ENCODE assay signal across 23 cellular contexts in genomic region chr22:23153994-23154393, GRCh38. TPM values are rescaled to one million over a fixed set of nuclear protein-coding genes. Genes with fewer than 3 reads are reported as not detected.
A peak's percentile ranks its signal among the peaks of the same experiment; 100 is the strongest.
DNase-seq lines count a peak whose midpoint lies in the region; ATAC-seq, FAIRE-seq and TF ChIP-seq lines count a peak whose summit lies in the region.
"Had no signal": no experiment of that assay in that cellular context is flagged by ENCODE, and none has a peak within 500 bp of the region (broad histone marks: within the 10 kb centered on the region; RNA-seq: fewer than 3 reads in every experiment).

No MANE protein-coding gene starts in this region.

- H2AFZ ChIP-seq in HepG2 (ENCODE audit: low read length) (no peak overlapping the region), mesenchymal stem cell (ENCODE audit: low read depth, low read length) (no peak overlapping the region)

- no TSS peak for BruUV-seq in HepG2 (replicated peaks; lab: Mats Ljungman, UMichigan)

- peaks cover 26% of the 10 kb centered on the region for H3K4me1 Mint-ChIP-seq in central memory CD8-positive, alpha-beta T cell
- H3K4me1 Mint-ChIP-seq in naive thymus-derived CD8-positive, alpha-beta T cell, result peaks cover 10 to 32% (median 21%) of the 10 kb centered on the region in 4 donors

- CTCF ChIA-PET in HepG2 (lab: Yijun Ruan, JAX; ENCODE audit: low intra/inter-chr PET ratio, low total read pairs), result no interaction called here

- 43% methylated on average over 7 of the region's 7 CpGs for WGBS in HepG2 (ENCODE audit: low lambda C conversion rate)
- 84% methylated on average over 6 of the region's 7 CpGs for WGBS in right lobe of liver (ENCODE audit: insufficient coverage, low coverage, low lambda C conversion rate, missing lambda C conversion rate)
- WGBS in mesenchymal stem cell, result 74% methylated on average over 6 of the region's 7 CpGs

- TF ChIP-seq POLR2A in HepG2 (IDR thresholded peaks at IDR 0.05; ENCODE audit: insufficient read depth in 1 of 2, low read depth in 2 of 2, low read length in 2 of 2) (no peak), right lobe of liver (IDR thresholded peaks at IDR 0.05) (no peak)

- H3K4ac ChIP-seq in mesenchymal stem cell (ENCODE audit: low read depth in 1 of 2, low read length in 2 of 2), result no peak overlapping the region

- no peaks in the 10 kb centered on the region for H3K79me1 ChIP-seq in mesenchymal stem cell (replicated peaks; ENCODE audit: low read length, poor library complexity, severe bottlenecking)

- DNase-seq in HepG2 (ENCODE audit: low spot score) (no peak), right lobe of liver (no peak), foreskin fibroblast (no peak), mesenchymal stem cell (no peak)
- no peak for DNase-seq in central memory CD8-positive, alpha-beta T cell (ENCODE audit: low spot score in 2 of 2)
- no peak for DNase-seq in naive thymus-derived CD8-positive, alpha-beta T cell
- no peak for DNase-seq in stimulated activated CD4-positive, alpha-beta T cell treated with anti-CD3 and anti-CD28 coated beads, Interleukin-15, amount 100 ng/mL, for 24 hours
- DNase-seq: DMS79 treated with DMSO at 0.1 percent for 48 hours, HFFc6, NCI-H1417, NCI-H187, NCI-H2227 treated with DMSO at 0.1 percent for 48 hours, NCI-H510A treated with DMSO at 0.1 percent for 48 hours, NCI-H774, PC-3, RPMI8226, SIG-M5 had no signal

- no peak overlapping the region for H2BK5ac ChIP-seq in mesenchymal stem cell (ENCODE audit: low read depth, low read length, poor library complexity, severe bottlenecking)

- no peaks in the 10 kb centered on the region for H3K9me3 ChIP-seq in HepG2 (ENCODE audit: low read length)
- no peaks in the 10 kb centered on the region for H3K9me3 ChIP-seq in right lobe of liver
- H3K9me3 ChIP-seq in mesenchymal stem cell (ENCODE audit: control insufficient read depth, low read length), result no peaks in the 10 kb centered on the region
- H3K9me3 ChIP-seq: BLaER1 had no signal

- no peak overlapping the region for H2BK12ac ChIP-seq in mesenchymal stem cell (ENCODE audit: low read length in 2 of 2)

- POLR2A ChIA-PET in HepG2 (lab: Yijun Ruan, JAX), result interaction anchor here (0.7 to 2.1 kb wide), 5 partner anchors 9 to 84 kb away, joined by 4 to 9 read pairs (median 5); partner anchors contain the start of genes GNAZ, RAB36 and RSPH14
- POLR2A ChIA-PET in naive thymus-derived CD8-positive, alpha-beta T cell (lab: Charles Lee), result interaction anchor here (0.7 to 2.4 kb wide), 3 partner anchors 9 to 1281 kb away, joined by 6 to 17 read pairs (median 9); partner anchors contain the start of gene RAB36

- H2BK15ac ChIP-seq in mesenchymal stem cell (ENCODE audit: low read depth, poor library complexity, severe bottlenecking), result no peak overlapping the region

- H3K27ac ChIP-seq in HepG2 (ENCODE audit: extremely low read length, insufficient read depth, low read length) (peak overlapping the region; percentile 56), right lobe of liver (no peak overlapping the region), mesenchymal stem cell (ENCODE audit: low read length, poor library complexity, severe bottlenecking) (no peak overlapping the region)

- H2BK120ac ChIP-seq in mesenchymal stem cell (ENCODE audit: low read depth, low read length), result no peak overlapping the region

- H3K27ac Mint-ChIP-seq in central memory CD8-positive, alpha-beta T cell (ENCODE audit: low read depth), result peak overlapping the region; percentile 86
- H3K27ac Mint-ChIP-seq in naive thymus-derived CD8-positive, alpha-beta T cell, result peak overlapping the region in 8 of 10 donors; percentile 35 to 96 (median 82)
- H3K27ac Mint-ChIP-seq: HFFc6 had no signal

- H3K9ac ChIP-seq in HepG2 (ENCODE audit: insufficient read depth, low read depth, low read length), result 0 out of 2 replicates have a peak overlapping the region, but pooled peaks have one; percentile 13
- no peak overlapping the region for H3K9ac ChIP-seq in mesenchymal stem cell (ENCODE audit: low read length)
- H3K9ac ChIP-seq: BLaER1 had no signal

- TF ChIP-seq CTCF in HepG2 (CRISPR knock-in tag; IDR thresholded peaks at IDR 0.05) (no peak), right lobe of liver (IDR thresholded peaks at IDR 0.05) (no peak), foreskin fibroblast (IDR thresholded peaks at IDR 0.05; ENCODE audit: low read depth, low read length) (no peak)

- H3K27me3 ChIP-seq in HepG2 (ENCODE audit: control insufficient read depth in 1 of 2, insufficient read depth in 2 of 2, low read length in 2 of 2) (no peaks in the 10 kb centered on the region; a peak in 1 of 5 replicates), right lobe of liver (no peaks in the 10 kb centered on the region), mesenchymal stem cell (ENCODE audit: control insufficient read depth in 1 of 2, insufficient read depth in 1 of 2, low read length in 2 of 2) (no peaks in the 10 kb centered on the region)
- H3K27me3 ChIP-seq: BLaER1 had no signal

- no peaks in the 10 kb centered on the region for H3K36me3 Mint-ChIP-seq in central memory CD8-positive, alpha-beta T cell (ENCODE audit: insufficient read depth)
- H3K36me3 Mint-ChIP-seq in naive thymus-derived CD8-positive, alpha-beta T cell, result peaks cover 0 to 4% (median 0%) of the 10 kb centered on the region in 3 donors

- ATAC-seq in HepG2 (no peak), right lobe of liver (no peak), HG02970 (IDR thresholded peaks at IDR 0.05; ENCODE audit: low FRiP score, unreplicated experiment) (no peak)
- ATAC-seq in central memory CD8-positive, alpha-beta T cell (replicated peaks; ENCODE audit: extremely low read depth, poor library complexity, severe bottlenecking), result no peak
- ATAC-seq in naive thymus-derived CD8-positive, alpha-beta T cell, result no peak
- ATAC-seq: PC-3 had no signal

- TF ChIP-seq EP300 in HepG2 (IDR thresholded peaks at IDR 0.05; ENCODE audit: low read depth in 2 of 2, low read length in 2 of 2) (no peak), HepG2 (CRISPR knock-in tag; IDR thresholded peaks at IDR 0.05; ENCODE audit: borderline replicate concordance) (no peak)

- H2AK5ac ChIP-seq in mesenchymal stem cell (ENCODE audit: low read length, severe bottlenecking), result no peak overlapping the region

- no peak overlapping the region for H3K23ac ChIP-seq in mesenchymal stem cell (ENCODE audit: low read length in 2 of 2)

- no peaks in the 10 kb centered on the region for H3K79me2 ChIP-seq in HepG2 (ENCODE audit: insufficient read depth, low read length)

- FAIRE-seq in HepG2 (lab: Jason Lieb, UNC), result no peak
- FAIRE-seq: A204.1 had no signal

- no peaks in the 10 kb centered on the region for H4K20me1 ChIP-seq in HepG2 (ENCODE audit: insufficient read depth, low read length)
- H4K20me1 ChIP-seq: BLaER1 had no signal

- H3K27me3 Mint-ChIP-seq in central memory CD8-positive, alpha-beta T cell, result no peaks in the 10 kb centered on the region
- H3K27me3 Mint-ChIP-seq in naive thymus-derived CD8-positive, alpha-beta T cell, result no peaks in the 10 kb centered on the region

- no peak for TF ChIP-seq RAD21 in HepG2 (CRISPR knock-in tag; IDR thresholded peaks at IDR 0.05)

- intact Hi-C loops in HepG2 (cut with micrococcal nuclease; ENCODE audit: unreplicated experiment) (no loop called here), right lobe of liver (cut with DNase I) (no loop called here)

- no peak overlapping the region for H3K4me3 Mint-ChIP-seq in central memory CD8-positive, alpha-beta T cell
- H3K4me3 Mint-ChIP-seq in naive thymus-derived CD8-positive, alpha-beta T cell, result peak overlapping the region in 2 of 10 donors; percentile 19 to 64
- H3K4me3 Mint-ChIP-seq: HFFc6 had no signal

- H4K91ac ChIP-seq in mesenchymal stem cell (ENCODE audit: low read length), result no peak overlapping the region

- no peak overlapping the region for H3K14ac ChIP-seq in mesenchymal stem cell (ENCODE audit: low read length in 2 of 2)

- no peak overlapping the region for H3K18ac ChIP-seq in mesenchymal stem cell (ENCODE audit: low read depth in 1 of 2, low read length in 2 of 2)

- H3K9me3 Mint-ChIP-seq in central memory CD8-positive, alpha-beta T cell, result no peaks in the 10 kb centered on the region
- no peaks in the 10 kb centered on the region for H3K9me3 Mint-ChIP-seq in naive thymus-derived CD8-positive, alpha-beta T cell
- H3K9me3 Mint-ChIP-seq: HFFc6 had no signal

- peaks cover 99% of the 10 kb centered on the region for H3K4me1 ChIP-seq in HepG2 (ENCODE audit: insufficient read depth, low read length)
- H3K4me1 ChIP-seq in right lobe of liver, result peaks cover 0 to 6% (median 0%) of the 10 kb centered on the region in 4 donors
- H3K4me1 ChIP-seq in mesenchymal stem cell (ENCODE audit: control insufficient read depth, insufficient read depth, low read depth, low read length), result peaks cover 11% of the 10 kb centered on the region

- in situ Hi-C loops in HepG2 (cut with HindIII; ENCODE audit: extremely low pct_ligation_motif_present, low pct_unique_long_range_greater_than_20kb), result loop anchor here (25.0 kb wide), 1 partner anchor 408 kb away; no protein-coding TSS in a partner anchor

- H3K4me3 ChIP-seq in HepG2 (replicated peaks in 1 of 3; ENCODE audit: insufficient read depth in 1 of 3, low read depth in 2 of 3, low read length in 3 of 3) (peak overlapping the region in 1 of 3 experiments; percentile 7; a peak in 1 of 6 replicates), right lobe of liver (no peak overlapping the region), foreskin fibroblast (ENCODE audit: low read depth in 1 of 2, low read length in 2 of 2) (no peak overlapping the region), mesenchymal stem cell (ENCODE audit: insufficient read depth in 1 of 2, low read depth in 1 of 2, low read length in 2 of 2) (no peak overlapping the region)
- H3K4me3 ChIP-seq: BLaER1 had no signal

- H3K36me3 ChIP-seq in HepG2 (replicated peaks in 1 of 2; ENCODE audit: control insufficient read depth in 1 of 2, insufficient read depth in 2 of 2, low read length in 2 of 2) (no peaks in the 10 kb centered on the region), right lobe of liver (no peaks in the 10 kb centered on the region), mesenchymal stem cell (ENCODE audit: control insufficient read depth in 1 of 2, insufficient read depth in 2 of 2, low read depth in 1 of 2, low read length in 2 of 2) (peaks cover 27 to 28% of the 10 kb centered on the region in 2 experiments)
- H3K36me3 ChIP-seq: BLaER1 had no signal

- H3K4me2 ChIP-seq in HepG2 (ENCODE audit: low read depth, low read length), result peak overlapping the region; percentile 41
- no peak overlapping the region for H3K4me2 ChIP-seq in mesenchymal stem cell (ENCODE audit: low read length, poor library complexity, severe bottlenecking)

- H4K8ac ChIP-seq in mesenchymal stem cell (ENCODE audit: low read length), result no peak overlapping the region

RNA-seq across cellular contexts. Expression of gene RAB36, which starts 8.7 kb away (rescaled TPM):
- total RNA-seq in HepG2 (2016; rRNA removed; fragmentation: Illumina TruSeq; extraction: Trizol) (0.20 and 0.24 TPM in 2 replicates), right lobe of liver (under 1 TPM; 0.07 to 0.65 (median 0.19) TPM)
- 0.10 TPM in 1 of 2 replicates, not detected in the other for total RNA-seq in HepG2 (2016; cell fraction: cytosol; rRNA removed; fragmentation: Illumina TruSeq; extraction: Trizol; ENCODE audit: low read depth)
- total RNA-seq in HepG2 (2016; cell fraction: insoluble cytoplasmic fraction; rRNA removed; fragmentation: Illumina TruSeq; extraction: Trizol), result 0.24 and 0.37 TPM in 2 replicates
- total RNA-seq in HepG2 (2016; cell fraction: membrane; rRNA removed; fragmentation: Illumina TruSeq; extraction: Trizol), result 0.12 and 0.17 TPM in 2 replicates
- 0.19 TPM in 2 replicates for total RNA-seq in HepG2 (2016; cell fraction: nucleus; rRNA removed; fragmentation: Illumina TruSeq; extraction: Trizol)
- 0.86 and 1.0 TPM in 2 replicates for polyA plus RNA-seq in HepG2 (2011; rRNA removed)
- polyA plus RNA-seq in HepG2 (2011; cell fraction: cytosol; rRNA removed), result 0.74 and 0.89 TPM in 2 replicates
- polyA plus RNA-seq in HepG2 (2011; cell fraction: nucleus; rRNA removed), result 0.59 and 0.71 TPM in 2 replicates
- polyA plus RNA-seq in HepG2 (2012), result 0.49 and 0.95 TPM in 2 replicates
- polyA plus RNA-seq in HepG2 (2016; cell fraction: cytosol; fragmentation: Illumina TruSeq; extraction: Trizol; ENCODE audit: low read depth), result 0.03 and 0.05 TPM in 2 replicates
- 0.22 and 0.23 TPM in 2 replicates for polyA plus RNA-seq in HepG2 (2016; cell fraction: insoluble cytoplasmic fraction; fragmentation: Illumina TruSeq; extraction: Trizol; ENCODE audit: low read depth)
- polyA plus RNA-seq in HepG2 (2016; cell fraction: membrane; fragmentation: Illumina TruSeq; extraction: Trizol; ENCODE audit: low read depth), result 0.14 and 0.15 TPM in 2 replicates
- polyA plus RNA-seq in HepG2 (2016; cell fraction: nucleus; fragmentation: Illumina TruSeq; extraction: Trizol; ENCODE audit: insufficient read depth, low read depth), result 0.19 and 0.33 TPM in 2 replicates
- polyA minus RNA-seq in HepG2 (2011; rRNA and poly(A)+ RNA removed; ENCODE audit: low replicate concordance), result 0.02 and 2.6 TPM in 2 replicates
- 0.44 and 0.49 TPM in 2 replicates for polyA minus RNA-seq in HepG2 (2011; cell fraction: cytosol; rRNA and poly(A)+ RNA removed)
- polyA minus RNA-seq in HepG2 (2011; cell fraction: nucleus; rRNA and poly(A)+ RNA removed), result 0.37 and 0.64 TPM in 2 replicates
- 1 to 10 TPM; 1.1 to 1.2 TPM for total RNA-seq in naive thymus-derived CD8-positive, alpha-beta T cell
- polyA plus RNA-seq in naive thymus-derived CD8-positive, alpha-beta T cell, result 1 to 10 TPM in 1 of 3 donors, under 1 TPM in 2; 0.66 to 2.0 (median 0.97) TPM
- polyA plus RNA-seq in mesenchymal stem cell (2013, experiment 1 of 2), result 1.7 TPM
- polyA plus RNA-seq in mesenchymal stem cell (2013, experiment 2 of 2), result 1.9 TPM

RNA-seq across cellular contexts. Expression of gene RSPH14, which starts 12.2 kb away (rescaled TPM):
- 1.1 and 1.3 TPM in 2 replicates for total RNA-seq in HepG2 (2016; rRNA removed; fragmentation: Illumina TruSeq; extraction: Trizol)
- total RNA-seq in HepG2 (2016; cell fraction: cytosol; rRNA removed; fragmentation: Illumina TruSeq; extraction: Trizol; ENCODE audit: low read depth), result 0.35 and 0.71 TPM in 2 replicates
- total RNA-seq in HepG2 (2016; cell fraction: insoluble cytoplasmic fraction; rRNA removed; fragmentation: Illumina TruSeq; extraction: Trizol), result 0.67 and 1.0 TPM in 2 replicates
- 0.40 and 1.1 TPM in 2 replicates for total RNA-seq in HepG2 (2016; cell fraction: membrane; rRNA removed; fragmentation: Illumina TruSeq; extraction: Trizol)
- 0.94 TPM in 1 of 2 replicates, not detected in the other for total RNA-seq in HepG2 (2016; cell fraction: nucleus; rRNA removed; fragmentation: Illumina TruSeq; extraction: Trizol)
- 0.86 and 1.2 TPM in 2 replicates for polyA plus RNA-seq in HepG2 (2011; rRNA removed)
- polyA plus RNA-seq in HepG2 (2011; cell fraction: cytosol; rRNA removed), result 0.55 and 0.93 TPM in 2 replicates
- 0.48 and 0.50 TPM in 2 replicates for polyA plus RNA-seq in HepG2 (2011; cell fraction: nucleus; rRNA removed)
- polyA plus RNA-seq in HepG2 (2012), result 0.58 and 2.0 TPM in 2 replicates
- 0.60 and 0.71 TPM in 2 replicates for polyA plus RNA-seq in HepG2 (2016; cell fraction: cytosol; fragmentation: Illumina TruSeq; extraction: Trizol; ENCODE audit: low read depth)
- 0.40 and 1.1 TPM in 2 replicates for polyA plus RNA-seq in HepG2 (2016; cell fraction: insoluble cytoplasmic fraction; fragmentation: Illumina TruSeq; extraction: Trizol; ENCODE audit: low read depth)
- polyA plus RNA-seq in HepG2 (2016; cell fraction: membrane; fragmentation: Illumina TruSeq; extraction: Trizol; ENCODE audit: low read depth), result 0.47 and 2.4 TPM in 2 replicates
- 1.6 and 2.0 TPM in 2 replicates for polyA plus RNA-seq in HepG2 (2016; cell fraction: nucleus; fragmentation: Illumina TruSeq; extraction: Trizol; ENCODE audit: insufficient read depth, low read depth)
- 1.4 TPM in 1 of 2 replicates, not detected in the other for polyA minus RNA-seq in HepG2 (2011; rRNA and poly(A)+ RNA removed; ENCODE audit: low replicate concordance)
- not detected in 2 replicates for polyA minus RNA-seq in HepG2 (2011; cell fraction: cytosol; rRNA and poly(A)+ RNA removed)
- polyA minus RNA-seq in HepG2 (2011; cell fraction: nucleus; rRNA and poly(A)+ RNA removed), result 1.0 and 1.4 TPM in 2 replicates
- not detected for total RNA-seq in right lobe of liver
- under 1 TPM in 1 of 2 experiments, not detected in 1; 0.77 TPM for total RNA-seq in naive thymus-derived CD8-positive, alpha-beta T cell
- under 1 TPM in 1 of 3 donors, not detected in 2; 0.26 TPM for polyA plus RNA-seq in naive thymus-derived CD8-positive, alpha-beta T cell
- not detected for polyA plus RNA-seq in mesenchymal stem cell (2013, experiment 1 of 2)
- polyA plus RNA-seq in mesenchymal stem cell (2013, experiment 2 of 2), result 0.04 TPM
- total RNA-seq: H4, HFFc6, HT-29, M059J had no signal

RNA-seq across cellular contexts. Expression of gene BCR, which starts 26.3 kb away (rescaled TPM):
- total RNA-seq in HepG2 (2016; rRNA removed; fragmentation: Illumina TruSeq; extraction: Trizol) (33.6 and 35.4 TPM in 2 replicates), right lobe of liver (10 to 100 TPM; 22.7 to 28.8 (median 24.3) TPM)
- total RNA-seq in HepG2 (2016; cell fraction: cytosol; rRNA removed; fragmentation: Illumina TruSeq; extraction: Trizol; ENCODE audit: low read depth), result 10.9 and 12.3 TPM in 2 replicates
- 29.4 and 37.4 TPM in 2 replicates for total RNA-seq in HepG2 (2016; cell fraction: insoluble cytoplasmic fraction; rRNA removed; fragmentation: Illumina TruSeq; extraction: Trizol)
- total RNA-seq in HepG2 (2016; cell fraction: membrane; rRNA removed; fragmentation: Illumina TruSeq; extraction: Trizol), result 17.4 and 22.3 TPM in 2 replicates
- 26.4 and 32.2 TPM in 2 replicates for total RNA-seq in HepG2 (2016; cell fraction: nucleus; rRNA removed; fragmentation: Illumina TruSeq; extraction: Trizol)
- 19.9 and 21.9 TPM in 2 replicates for polyA plus RNA-seq in HepG2 (2011; rRNA removed)
- polyA plus RNA-seq in HepG2 (2011; cell fraction: cytosol; rRNA removed), result 28.9 and 33.8 TPM in 2 replicates
- 66.0 and 71.9 TPM in 2 replicates for polyA plus RNA-seq in HepG2 (2011; cell fraction: nucleus; rRNA removed)
- 21.2 and 25.3 TPM in 2 replicates for polyA plus RNA-seq in HepG2 (2012)
- polyA plus RNA-seq in HepG2 (2016; cell fraction: cytosol; fragmentation: Illumina TruSeq; extraction: Trizol; ENCODE audit: low read depth), result 2.3 and 4.6 TPM in 2 replicates
- polyA plus RNA-seq in HepG2 (2016; cell fraction: insoluble cytoplasmic fraction; fragmentation: Illumina TruSeq; extraction: Trizol; ENCODE audit: low read depth), result 26.5 and 34.8 TPM in 2 replicates
- polyA plus RNA-seq in HepG2 (2016; cell fraction: membrane; fragmentation: Illumina TruSeq; extraction: Trizol; ENCODE audit: low read depth), result 11.6 and 12.9 TPM in 2 replicates
- 45.4 and 51.6 TPM in 2 replicates for polyA plus RNA-seq in HepG2 (2016; cell fraction: nucleus; fragmentation: Illumina TruSeq; extraction: Trizol; ENCODE audit: insufficient read depth, low read depth)
- 67.7 and 82.7 TPM in 2 replicates for polyA minus RNA-seq in HepG2 (2011; rRNA and poly(A)+ RNA removed; ENCODE audit: low replicate concordance)
- 43.0 and 57.5 TPM in 2 replicates for polyA minus RNA-seq in HepG2 (2011; cell fraction: cytosol; rRNA and poly(A)+ RNA removed)
- polyA minus RNA-seq in HepG2 (2011; cell fraction: nucleus; rRNA and poly(A)+ RNA removed), result 24.6 and 32.1 TPM in 2 replicates
- 10 to 100 TPM; 72.1 to 76.9 TPM for total RNA-seq in naive thymus-derived CD8-positive, alpha-beta T cell
- polyA plus RNA-seq in naive thymus-derived CD8-positive, alpha-beta T cell, result 10 to 100 TPM in 1 of 3 donors, 1 to 10 TPM in 2; 3.8 to 18.3 (median 5.6) TPM
- 7.3 TPM for polyA plus RNA-seq in mesenchymal stem cell (2013, experiment 1 of 2)
- polyA plus RNA-seq in mesenchymal stem cell (2013, experiment 2 of 2), result 7.1 TPM
